ENCODE assay signal across 8 cellular contexts in the genomic region with DNA sequence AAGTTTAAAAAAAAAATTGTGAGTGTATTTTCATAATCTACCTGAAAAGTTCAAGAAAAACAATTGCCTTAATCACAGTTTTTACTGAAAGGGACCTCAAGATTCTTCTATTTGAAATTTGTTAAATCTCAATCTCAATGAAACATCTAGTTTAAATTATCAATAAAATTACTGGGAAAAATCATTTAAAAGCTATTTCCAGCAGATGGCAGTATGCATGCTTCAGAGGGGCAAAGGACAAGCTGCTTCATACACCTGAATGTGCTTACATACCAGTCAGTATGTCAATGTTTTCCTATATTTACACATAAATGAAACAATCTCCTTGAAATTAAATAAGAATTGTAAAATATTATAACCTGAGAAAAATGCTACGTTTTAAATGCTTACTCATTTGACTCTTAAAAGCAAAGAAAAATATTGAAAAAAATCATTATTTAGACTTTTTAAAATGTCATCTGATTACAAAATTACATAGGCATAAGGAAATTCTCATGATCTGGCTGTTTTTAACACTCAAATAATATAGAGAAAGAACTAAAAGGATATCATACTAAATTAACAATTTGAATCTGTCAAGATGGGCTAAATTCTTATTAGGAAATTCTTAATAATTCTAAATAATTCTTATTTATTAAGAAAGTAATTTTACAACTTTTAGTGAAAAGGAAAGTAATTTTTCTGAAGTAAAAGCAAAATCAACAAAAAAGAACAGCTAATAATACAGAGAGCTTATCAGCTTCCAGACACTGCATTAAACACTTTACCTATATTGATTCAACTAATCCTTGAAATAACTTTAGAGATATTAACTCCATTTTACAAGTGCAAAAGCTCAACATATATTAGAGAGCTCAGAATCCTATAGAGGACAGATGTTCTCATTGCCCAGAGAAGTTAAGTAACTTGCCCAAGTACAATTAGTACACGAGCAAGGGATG.
A peak's percentile ranks its signal among the peaks of the same experiment; 100 is the strongest.
DNase-seq lines count a peak whose midpoint lies in the region; ATAC-seq and TF ChIP-seq lines count a peak whose summit lies in the region.

No MANE protein-coding gene starts in this region.

- ATAC-seq in lower lobe of right lung (no peak), HG03045 (IDR thresholded peaks at IDR 0.05; ENCODE audit: unreplicated experiment) (no peak)

- no peaks in the 10 kb centered on the region for H3K27me3 ChIP-seq in brain microvascular endothelial cell (replicated peaks)
- H3K27me3 ChIP-seq in lower lobe of right lung (ENCODE audit: low read depth), result no peaks in the 10 kb centered on the region
- no peaks in the 10 kb centered on the region for H3K27me3 ChIP-seq in effector memory CD4-positive, alpha-beta T cell (replicated peaks; ENCODE audit: control insufficient read depth, insufficient read depth, low read length, poor library complexity, severe bottlenecking)

- no peaks in the 10 kb centered on the region for H3K9me3 ChIP-seq in lower lobe of right lung
- no peaks in the 10 kb centered on the region for H3K9me3 ChIP-seq in effector memory CD4-positive, alpha-beta T cell (ENCODE audit: control insufficient read depth, low read length)

- in situ Hi-C loops in brain microvascular endothelial cell (cut with HindIII; ENCODE audit: low pct_ligation_motif_present, low sequenced_read_pairs), result no loop called here

- no peaks in the 10 kb centered on the region for H3K4me1 ChIP-seq in lower lobe of right lung
- no peaks in the 10 kb centered on the region for H3K4me1 ChIP-seq in effector memory CD4-positive, alpha-beta T cell (ENCODE audit: control insufficient read depth, insufficient read depth, low read length, poor library complexity, severe bottlenecking)

- H3K4me3 ChIP-seq in brain microvascular endothelial cell (ENCODE audit: low read depth, low read length) (no peak overlapping the region), lower lobe of right lung (no peak overlapping the region)
- no peak overlapping the region for H3K4me3 ChIP-seq in effector memory CD4-positive, alpha-beta T cell (ENCODE audit: insufficient read depth, low read depth, low read length, poor library complexity, severe bottlenecking)

- intact Hi-C loops in lower lobe of right lung (cut with DNase I), result loop anchor here (5.0 kb wide), 1 partner anchor 140 kb away; no protein-coding TSS in a partner anchor

- H3K36me3 ChIP-seq in brain microvascular endothelial cell (replicated peaks), result no peaks in the 10 kb centered on the region
- H3K36me3 ChIP-seq in lower lobe of right lung, result no peaks in the 10 kb centered on the region
- no peaks in the 10 kb centered on the region for H3K36me3 ChIP-seq in effector memory CD4-positive, alpha-beta T cell (ENCODE audit: control insufficient read depth, insufficient read depth, low read length)

- peak; percentile 63 for DNase-seq in NCI-H510A treated with DMSO at 0.1 percent for 48 hours (lab: John Stamatoyannopoulos, UW)
- DNase-seq in NCI-H510A (lab: John Stamatoyannopoulos, UW), result no peak
- DNase-seq in NCI-H146 treated with DMSO at 0.1 percent for 48 hours (lab: John Stamatoyannopoulos, UW; ENCODE audit: unreplicated experiment), result peak; percentile 13
- DNase-seq in brain microvascular endothelial cell, result no peak
- DNase-seq in lower lobe of right lung, result no peak
- no peak for DNase-seq in activated CD4-positive, alpha-beta T cell treated with anti-CD3 and anti-CD28 coated beads for 4 hours
- no peak for DNase-seq in effector memory CD4-positive, alpha-beta T cell

- no peak overlapping the region for H3K27ac ChIP-seq in brain microvascular endothelial cell
- H3K27ac ChIP-seq in lower lobe of right lung, result no peak overlapping the region
- H3K27ac ChIP-seq in effector memory CD4-positive, alpha-beta T cell (ENCODE audit: insufficient read depth, low read length, poor library complexity, severe bottlenecking), result no peak overlapping the region

- peak; percentile 62 for TF ChIP-seq CTCF in brain microvascular endothelial cell (IDR thresholded peaks at IDR 0.05; ENCODE audit: low read depth, low read length, missing control alignments)
- peak; percentile 52 for TF ChIP-seq CTCF in lower lobe of right lung (IDR thresholded peaks at IDR 0.05)

Comparison
In these comparisons a context has a peak if more than half of its experiments do, and no peak if none do; other contexts are left out.
1. DNase-seq: peak in NCI-H510A treated with DMSO at 0.1 percent for 48 hours (single experiment) and NCI-H146 treated with DMSO at 0.1 percent for 48 hours (single experiment); none in NCI-H510A (single experiment), brain microvascular endothelial cell (single experiment), lower lobe of right lung (single experiment), activated CD4-positive, alpha-beta T cell treated with anti-CD3 and anti-CD28 coated beads for 4 hours (0 of 2) and effector memory CD4-positive, alpha-beta T cell (0 of 3).